In genomic region chr13:74641586-74641985, GRCh38 we compare ENCODE assay signal across 17 cellular contexts.
A peak's percentile ranks its signal among the peaks of the same experiment; 100 is the strongest.
DNase-seq lines count a peak whose midpoint lies in the region; TF ChIP-seq lines count a peak whose summit lies in the region.
"Had no signal": no experiment of that assay in that cellular context is flagged by ENCODE, and none has a peak within 500 bp of the region (broad histone marks: within the 10 kb centered on the region; RNA-seq: fewer than 3 reads in every experiment).

No MANE protein-coding gene starts in this region.

- H3K36me3 ChIP-seq in brain microvascular endothelial cell (replicated peaks) (no peaks in the 10 kb centered on the region), vagina (no peaks in the 10 kb centered on the region)
- H3K36me3 ChIP-seq: tibial artery had no signal

- in situ Hi-C loops in brain microvascular endothelial cell (cut with HindIII; ENCODE audit: low pct_ligation_motif_present, low sequenced_read_pairs), result no loop called here

- DNase-seq in AG10803 (ENCODE audit: low read depth), result peak; percentile 61
- peak; percentile 26 for DNase-seq in HT1080 (ENCODE audit: low read depth)
- peak; percentile 17 for DNase-seq in brain microvascular endothelial cell
- DNase-seq in kidney glomerular epithelial cell (lab: John Stamatoyannopoulos, UW), result peak; percentile 10
- no peak for DNase-seq in cerebellum (ENCODE audit: low spot score)
- no peak for DNase-seq in vagina (ENCODE audit: extremely low spot score in 2 of 2)
- no peak for DNase-seq in superior temporal gyrus (ENCODE audit: extremely low spot score)
- DNase-seq in NCI-H82 (lab: John Stamatoyannopoulos, UW), result no peak
- DNase-seq: activated CD4-positive, CD25-positive, alpha-beta regulatory T cell treated with anti-CD3 and anti-CD28 coated beads, Interleukin-2, amount 50 U/mL, for 72 hours; activated T-cell treated with anti-CD3 and anti-CD28 coated beads, Interleukin-2, amount 50 U/mL, for 4 hours; COR-L47; left ventricle myocardium superior; NCI-H1436; occipital lobe; right cardiac atrium; T-helper 9 cell; tibial artery had no signal

- H3K4me1 ChIP-seq in vagina, result no peaks in the 10 kb centered on the region

- TF ChIP-seq POLR2A in vagina (IDR thresholded peaks at IDR 0.05), result no peak

- no peak for TF ChIP-seq CTCF in AG10803 (conservative IDR thresholded peaks at IDR 0.05; ENCODE audit: low read length)
- TF ChIP-seq CTCF in brain microvascular endothelial cell (IDR thresholded peaks at IDR 0.05; ENCODE audit: low read depth, low read length, missing control alignments), result no peak
- no peak for TF ChIP-seq CTCF in vagina (IDR thresholded peaks at IDR 0.05)

- H3K27me3 ChIP-seq in brain microvascular endothelial cell (replicated peaks), result no peaks in the 10 kb centered on the region
- H3K27me3 ChIP-seq in vagina, result no peaks in the 10 kb centered on the region
- H3K27me3 ChIP-seq: tibial artery had no signal

- H3K4me3 ChIP-seq in AG10803 (ENCODE audit: low read length), result no peak overlapping the region
- H3K4me3 ChIP-seq in brain microvascular endothelial cell (ENCODE audit: low read depth, low read length), result no peak overlapping the region
- no peak overlapping the region for H3K4me3 ChIP-seq in vagina
- H3K4me3 ChIP-seq: tibial artery had no signal

- H3K27ac ChIP-seq in brain microvascular endothelial cell, result no peak overlapping the region
- no peak overlapping the region for H3K27ac ChIP-seq in vagina
- H3K27ac ChIP-seq: tibial artery had no signal

- H3K9me3 ChIP-seq in vagina, result no peaks in the 10 kb centered on the region
- H3K9me3 ChIP-seq: tibial artery had no signal

- intact Hi-C loops in vagina (cut with DNase I), result no loop called here

Comparison
In these comparisons a context has a peak if more than half of its experiments do, and no peak if none do; other contexts are left out.
1. DNase-seq: peak in AG10803 (single experiment), HT1080 (single experiment), brain microvascular endothelial cell (single experiment) and kidney glomerular epithelial cell (single experiment); none in cerebellum (single experiment), vagina (0 of 2), superior temporal gyrus (single experiment) and NCI-H82 (single experiment).